19 cellular contexts compared by ENCODE assay signal in the genomic region with DNA sequence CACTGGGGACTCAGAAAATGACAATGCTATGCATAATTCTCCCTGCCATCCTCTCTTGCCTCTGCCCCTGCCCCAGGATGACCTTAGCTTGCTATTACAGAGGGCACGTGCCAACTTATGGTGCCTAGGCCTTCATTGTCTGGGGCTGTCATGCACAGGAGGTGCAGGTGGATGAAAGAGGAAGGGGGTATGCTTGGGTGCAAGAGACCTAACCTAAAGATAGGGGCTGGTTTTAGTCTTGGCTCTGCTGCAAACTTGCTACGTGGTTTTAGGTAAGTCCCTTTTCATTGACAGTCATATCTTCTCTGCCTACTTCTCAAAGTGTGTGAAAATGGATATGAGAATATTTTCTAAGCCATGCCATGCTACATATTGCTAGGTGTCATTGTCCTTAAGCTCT.
DNase-seq lines count a peak whose midpoint lies in the region; ATAC-seq, FAIRE-seq and TF ChIP-seq lines count a peak whose summit lies in the region.
"Had no signal": no experiment of that assay in that cellular context is flagged by ENCODE, and none has a peak within 500 bp of the region (broad histone marks: within the 10 kb centered on the region; RNA-seq: fewer than 3 reads in every experiment).

No MANE protein-coding gene starts in this region.

- in situ Hi-C loops in GM12878 (cut with MboI), result no loop called here

- H3K9ac ChIP-seq in GM12878 (ENCODE audit: control insufficient read depth, insufficient read depth, low read length), result no peak overlapping the region; the same call in 1 of the 2 replicates

- no peaks in the 10 kb centered on the region for H3K27me3 ChIP-seq in GM12878 (replicated peaks in 1 of 2; ENCODE audit: control insufficient read depth in 2 of 2, insufficient read depth in 2 of 2, low read length in 1 of 2)
- H3K27me3 ChIP-seq in right atrium auricular region, result no peaks in the 10 kb centered on the region
- H3K27me3 ChIP-seq: colonic mucosa had no signal

- H4K20me1 ChIP-seq in GM12878 (ENCODE audit: control insufficient read depth, insufficient read depth), result no peaks in the 10 kb centered on the region

- peak overlapping the region; percentile 16; the same call in 1 of the 2 replicates for H2AFZ ChIP-seq in GM12878 (ENCODE audit: control insufficient read depth, low read depth, low read length)

- no peak for TF ChIP-seq RAD21 in GM12878 (IDR thresholded peaks at IDR 0.05; ENCODE audit: insufficient read depth, low read depth, low read length)

- DNase-seq in GM12878 (ENCODE audit: low read depth, low spot score) (peak; percentile 76), SIG-M5 treated with dmso at 0.1 percent for 504 hours (lab: John Stamatoyannopoulos, UW; ENCODE audit: unreplicated experiment) (no peak), NCI-H524 treated with DMSO at 0.1 percent for 48 hours (lab: John Stamatoyannopoulos, UW) (no peak), right atrium auricular region (ENCODE audit: low spot score) (no peak)
- no peak for DNase-seq in activated T-cell treated with anti-CD3 and anti-CD28 coated beads, Interleukin-2, amount 50 U/mL, for 1 hour
- DNase-seq: activated CD8-positive, alpha-beta T cell treated with anti-CD3 and anti-CD28 coated beads for 36 hours; activated effector memory CD4-positive, alpha-beta T cell treated with anti-CD3 and anti-CD28 coated beads, Interleukin-2, amount 50 U/mL, for 16 hours; colonic mucosa; glutamatergic neuron; kidney glomerular epithelial cell; mucosa of descending colon; NCI-H510A treated with DMSO at 0.1 percent for 48 hours; occipital lobe had no signal

- no peaks in the 10 kb centered on the region for H3K9me3 ChIP-seq in GM12878 (replicated peaks; ENCODE audit: control insufficient read depth, insufficient read depth, low read length)
- peaks cover 0 to 2% of the 10 kb centered on the region in 2 donors for H3K9me3 ChIP-seq in right atrium auricular region
- H3K9me3 ChIP-seq: colonic mucosa, HAP-1, mucosa of descending colon had no signal

- H3K4me1 ChIP-seq in GM12878 (ENCODE audit: control insufficient read depth, insufficient read depth, low read length) (peaks cover 27% of the 10 kb centered on the region), right atrium auricular region (no peaks in the 10 kb centered on the region)
- H3K4me1 ChIP-seq: colonic mucosa, HAP-1 had no signal

- no peak for TF ChIP-seq EP300 in GM12878 (IDR thresholded peaks at IDR 0.05; ENCODE audit: borderline replicate concordance in 1 of 2, control insufficient read depth in 1 of 2, low read depth in 2 of 2, low read length in 2 of 2)

- no peak overlapping the region for H3K4me2 ChIP-seq in GM12878 (ENCODE audit: control insufficient read depth, insufficient read depth)
- H3K4me2 ChIP-seq: smooth muscle cell had no signal

- intact Hi-C loops in GM12878 (cut with micrococcal nuclease; ENCODE audit: unreplicated experiment), result no loop called here

- no peak for TF ChIP-seq POLR2A in GM12878 (IDR thresholded peaks at IDR 0.05; ENCODE audit: low read depth, low read length)

- no peak for TF ChIP-seq CTCF in GM12878 (IDR thresholded peaks at IDR 0.05 in 2 of 3, conservative IDR thresholded peaks at IDR 0.05 in 1 of 3; ENCODE audit: control insufficient read depth in 2 of 3, extremely low read depth in 1 of 3, insufficient read depth in 1 of 3, low read depth in 3 of 3, low read length in 3 of 3)
- no peak for TF ChIP-seq CTCF in right atrium auricular region (IDR thresholded peaks at IDR 0.05)

- no peak overlapping the region for H3K4me3 ChIP-seq in GM12878
- H3K4me3 ChIP-seq in right atrium auricular region, result no peak overlapping the region
- H3K4me3 ChIP-seq: colonic mucosa, HAP-1, mucosa of descending colon, smooth muscle cell had no signal

- ATAC-seq in GM18868 (IDR thresholded peaks at IDR 0.05; ENCODE audit: unreplicated experiment) (peak; percentile 89), GM21529 (IDR thresholded peaks at IDR 0.05; ENCODE audit: unreplicated experiment) (peak; percentile 77), HG02981 (IDR thresholded peaks at IDR 0.05; ENCODE audit: unreplicated experiment) (peak; percentile 66), GM12878 (peak; percentile 85)
- ATAC-seq: activated CD8-positive, alpha-beta T cell treated with anti-CD3 and anti-CD28 coated beads for 36 hours; mucosa of descending colon had no signal

- RAD21 ChIA-PET in GM12878 (lab: Charles Lee; ENCODE audit: unreplicated experiment), result interaction anchor here (0.8 to 3.7 kb wide), 11 partner anchors 9 to 354 kb away, joined by 3 to 36 read pairs (median 4); partner anchors contain the start of gene EPHB1

- H3K27ac ChIP-seq in GM12878 (ENCODE audit: control insufficient read depth, insufficient read depth) (peak overlapping the region; percentile 73), right atrium auricular region (no peak overlapping the region)
- H3K27ac ChIP-seq: colonic mucosa had no signal

- no peaks in the 10 kb centered on the region for H3K79me2 ChIP-seq in GM12878 (ENCODE audit: control insufficient read depth, insufficient read depth, low read length)

- 0% methylated on average over 2 of the region's 2 CpGs for WGBS in GM12878 (ENCODE audit: insufficient coverage, insufficient replicate concordance, low lambda C conversion rate, missing lambda C conversion rate)

- SMC1A ChIA-PET in GM12878 (lab: Charles Lee; ENCODE audit: uncharacterized antibody, unreplicated experiment), result interaction anchor here (0.6 to 4.6 kb wide), 14 partner anchors 9 to 160 kb away, joined by 3 to 35 read pairs (median 4); no protein-coding TSS in a partner anchor

- CTCF ChIA-PET in GM12878 (lab: Yijun Ruan, JAX), result interaction anchor here (0.7 to 1.9 kb wide), 6 partner anchors 18 to 276 kb away, joined by 3 to 5 read pairs (median 4); partner anchors contain the start of gene EPHB1

- POLR2A ChIA-PET in GM12878 (lab: Charles Lee), result interaction anchor here (0.5 to 1.6 kb wide), 4 partner anchors 9 to 1722 kb away, joined by 3 to 7 read pairs (median 4); no protein-coding TSS in a partner anchor

- FAIRE-seq in GM12878 (lab: Jason Lieb, UNC), result peak; percentile 47
- FAIRE-seq: astrocyte had no signal

- peaks cover 0 to 8% of the 10 kb centered on the region in 2 experiments; a peak in 3 of 4 replicates for H3K36me3 ChIP-seq in GM12878 (ENCODE audit: control insufficient read depth in 2 of 2, insufficient read depth in 2 of 2, low read length in 1 of 2)
- no peaks in the 10 kb centered on the region for H3K36me3 ChIP-seq in right atrium auricular region
- H3K36me3 ChIP-seq: colonic mucosa, HAP-1 had no signal

- BruUV-seq in GM12878 (replicated peaks; lab: Mats Ljungman, UMichigan), result no TSS peak

TF ChIP-seq in GM12878, 131 proteins besides CTCF, POLR2A, EP300 and RAD21 (continues in another document):
- 0 out of 2 replicates have a peak, but pooled peaks have one; percentile 25 for TF ChIP-seq NR2F1 (conservative IDR thresholded peaks at IDR 0.05)
- no peak for TF ChIP-seq EZH2 (IDR thresholded peaks at IDR 0.05; ENCODE audit: borderline replicate concordance, control insufficient read depth, low read depth, low read length)
- TF ChIP-seq ZNF384 (IDR thresholded peaks at IDR 0.05; ENCODE audit: borderline replicate concordance, low read depth, low read length), result no peak
- TF ChIP-seq STAT1 (conservative IDR thresholded peaks at IDR 0.05), result no peak
- peak; percentile 82 to 92 for TF ChIP-seq BHLHE40 (IDR thresholded peaks at IDR 0.05; ENCODE audit: borderline replicate concordance in 1 of 2, low read depth in 2 of 2, low read length in 1 of 2)
- no peak for TF ChIP-seq TARDBP (IDR thresholded peaks at IDR 0.05; ENCODE audit: borderline replicate concordance)
- TF ChIP-seq ATF7 (IDR thresholded peaks at IDR 0.05; ENCODE audit: low read depth), result no peak
- no peak for TF ChIP-seq NBN (IDR thresholded peaks at IDR 0.05)
- no peak for TF ChIP-seq SIN3A (IDR thresholded peaks at IDR 0.05; ENCODE audit: low read depth, low read length)
- TF ChIP-seq NR2C1 (IDR thresholded peaks at IDR 0.05), result no peak
- TF ChIP-seq KDM1A (IDR thresholded peaks at IDR 0.05; ENCODE audit: borderline replicate concordance), result no peak
- no peak; a peak in 1 of 4 replicates for TF ChIP-seq IKZF2 (IDR thresholded peaks at IDR 0.05)
- TF ChIP-seq, protein P1, sequence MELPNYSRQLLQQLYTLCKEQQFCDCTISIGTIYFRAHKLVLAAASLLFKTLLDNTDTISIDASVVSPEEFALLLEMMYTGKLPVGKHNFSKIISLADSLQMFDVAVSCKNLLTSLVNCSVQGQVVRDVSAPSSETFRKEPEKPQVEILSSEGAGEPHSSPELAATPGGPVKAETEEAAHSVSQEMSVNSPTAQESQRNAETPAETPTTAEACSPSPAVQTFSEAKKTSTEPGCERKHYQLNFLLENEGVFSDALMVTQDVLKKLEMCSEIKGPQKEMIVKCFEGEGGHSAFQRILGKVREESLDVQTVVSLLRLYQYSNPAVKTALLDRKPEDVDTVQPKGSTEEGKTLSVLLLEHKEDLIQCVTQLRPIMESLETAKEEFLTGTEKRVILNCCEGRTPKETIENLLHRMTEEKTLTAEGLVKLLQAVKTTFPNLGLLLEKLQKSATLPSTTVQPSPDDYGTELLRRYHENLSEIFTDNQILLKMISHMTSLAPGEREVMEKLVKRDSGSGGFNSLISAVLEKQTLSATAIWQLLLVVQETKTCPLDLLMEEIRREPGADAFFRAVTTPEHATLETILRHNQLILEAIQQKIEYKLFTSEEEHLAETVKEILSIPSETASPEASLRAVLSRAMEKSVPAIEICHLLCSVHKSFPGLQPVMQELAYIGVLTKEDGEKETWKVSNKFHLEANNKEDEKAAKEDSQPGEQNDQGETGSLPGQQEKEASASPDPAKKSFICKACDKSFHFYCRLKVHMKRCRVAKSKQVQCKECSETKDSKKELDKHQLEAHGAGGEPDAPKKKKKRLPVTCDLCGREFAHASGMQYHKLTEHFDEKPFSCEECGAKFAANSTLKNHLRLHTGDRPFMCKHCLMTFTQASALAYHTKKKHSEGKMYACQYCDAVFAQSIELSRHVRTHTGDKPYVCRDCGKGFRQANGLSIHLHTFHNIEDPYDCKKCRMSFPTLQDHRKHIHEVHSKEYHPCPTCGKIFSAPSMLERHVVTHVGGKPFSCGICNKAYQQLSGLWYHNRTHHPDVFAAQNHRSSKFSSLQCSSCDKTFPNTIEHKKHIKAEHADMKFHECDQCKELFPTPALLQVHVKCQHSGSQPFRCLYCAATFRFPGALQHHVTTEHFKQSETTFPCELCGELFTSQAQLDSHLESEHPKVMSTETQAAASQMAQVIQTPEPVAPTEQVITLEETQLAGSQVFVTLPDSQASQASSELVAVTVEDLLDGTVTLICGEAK (IDR thresholded peaks at IDR 0.05; ENCODE audit: borderline replicate concordance), result no peak
- no peak for TF ChIP-seq HDAC2 (IDR thresholded peaks at IDR 0.05)
- TF ChIP-seq CHD4 (IDR thresholded peaks at IDR 0.05), result no peak
- TF ChIP-seq TAF1 (IDR thresholded peaks at IDR 0.05; ENCODE audit: borderline replicate concordance, low read depth, low read length), result no peak
- no peak for TF ChIP-seq POLR2AphosphoS5 (IDR thresholded peaks at IDR 0.05; ENCODE audit: low read length)
